ENCODE assay signal across 23 cellular contexts in the genomic region with DNA sequence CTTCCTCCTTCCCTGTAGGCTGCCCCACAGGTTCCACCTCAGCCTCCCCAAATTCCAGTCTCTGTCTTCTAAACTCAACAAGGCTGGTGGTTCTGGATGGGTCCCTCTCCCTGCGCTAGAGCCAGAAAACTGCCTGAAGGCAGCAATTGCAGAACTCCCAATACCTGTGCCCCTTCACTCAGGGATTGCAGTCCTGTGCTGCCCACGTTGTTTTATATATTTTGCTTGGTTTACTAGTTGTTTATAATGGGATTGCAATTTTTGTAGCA. TPM values are rescaled to one million over a fixed set of nuclear protein-coding genes. Genes with fewer than 3 reads are reported as not detected.
"Had no signal": no experiment of that assay in that cellular context is flagged by ENCODE, and none has a peak within 500 bp of the region (broad histone marks: within the 10 kb centered on the region; RNA-seq: fewer than 3 reads in every experiment).

No MANE protein-coding gene starts in this region.

- H3K27me3 ChIP-seq: cardiac muscle cell, right lobe of liver, testis, upper lobe of right lung had no signal

- H3K9me3 Mint-ChIP-seq: activated CD4-positive, alpha-beta memory T cell treated with anti-CD3 and anti-CD28 coated beads, Interleukin-2, amount 10 ng/mL, durations not matched to agents 7 days and 5 days; endodermal cell; natural killer cell treated with Interleukin-12 subunit alpha and Interleukin-12 subunit beta and Interleukin-15 and Interleukin-18, amount 100 ng/mL, for 72 hours had no signal

- H3K4me1 ChIP-seq: left ventricle myocardium inferior, right lobe of liver, testis, upper lobe of right lung had no signal

- H3K27ac Mint-ChIP-seq: activated CD4-positive, alpha-beta memory T cell treated with anti-CD3 and anti-CD28 coated beads, Interleukin-2, amount 10 ng/mL, durations not matched to agents 7 days and 5 days; activated CD4-positive, alpha-beta T cell treated with anti-CD3 and anti-CD28 coated beads, Interleukin-2, amount 10 ng/mL, durations not matched to agents 24 days and 14 days; activated CD8-positive, alpha-beta memory T cell treated with anti-CD3 and anti-CD28 coated beads, Interleukin-2, amount 10 ng/mL, durations not matched to agents 7 days and 5 days; activated naive CD8-positive, alpha-beta T cell treated with anti-CD3 and anti-CD28 coated beads, Interleukin-2, amount 50 U/mL, for 24 hours; endodermal cell; natural killer cell treated with Interleukin-12 subunit alpha and Interleukin-12 subunit beta and Interleukin-15 and Interleukin-18, amount 100 ng/mL, for 72 hours; stimulated activated memory B cell treated with anti-CD40 and anti-IgM and Interleukin-4, amounts not matched to agents 10 μg/mL and 1 μg/mL and 100 μg/mL, for 72 hours; T-helper 17 cell had no signal

- H3K36me3 Mint-ChIP-seq: activated CD8-positive, alpha-beta memory T cell treated with anti-CD3 and anti-CD28 coated beads, Interleukin-2, amount 10 ng/mL, durations not matched to agents 7 days and 5 days; natural killer cell treated with Interleukin-12 subunit alpha and Interleukin-12 subunit beta and Interleukin-15 and Interleukin-18, amount 100 ng/mL, for 72 hours; stimulated activated memory B cell treated with anti-CD40 and anti-IgM and Interleukin-4, amounts not matched to agents 10 μg/mL and 1 μg/mL and 100 μg/mL, for 72 hours had no signal

- H3K9me3 ChIP-seq: right lobe of liver, testis, upper lobe of right lung had no signal

- ATAC-seq: activated CD4-positive, CD25-positive, alpha-beta regulatory T cell treated with anti-CD3 and anti-CD28 coated beads, Interleukin-2, amount 50 U/mL, for 24 hours; activated CD8-positive, alpha-beta memory T cell treated with anti-CD3 and anti-CD28 coated beads, Interleukin-2, amount 10 ng/mL, durations not matched to agents 7 days and 5 days; activated naive CD8-positive, alpha-beta T cell treated with anti-CD3 and anti-CD28 coated beads, Interleukin-2, amount 50 U/mL, for 24 hours; natural killer cell treated with Interleukin-12 subunit alpha and Interleukin-12 subunit beta and Interleukin-15 and Interleukin-18, amount 100 ng/mL, for 72 hours; right lobe of liver; stimulated activated memory B cell treated with anti-CD40 and anti-IgM and Interleukin-4, amounts not matched to agents 10 μg/mL and 1 μg/mL and 100 μg/mL, for 72 hours; T-helper 17 cell; upper lobe of right lung had no signal

- H3K4me3 Mint-ChIP-seq: activated CD4-positive, alpha-beta memory T cell treated with anti-CD3 and anti-CD28 coated beads, Interleukin-2, amount 10 ng/mL, durations not matched to agents 7 days and 5 days; activated CD4-positive, alpha-beta T cell treated with anti-CD3 and anti-CD28 coated beads, Interleukin-2, amount 10 ng/mL, durations not matched to agents 24 days and 14 days; activated CD8-positive, alpha-beta memory T cell treated with anti-CD3 and anti-CD28 coated beads, Interleukin-2, amount 10 ng/mL, durations not matched to agents 7 days and 5 days; activated naive CD8-positive, alpha-beta T cell treated with anti-CD3 and anti-CD28 coated beads, Interleukin-2, amount 50 U/mL, for 24 hours; endodermal cell; natural killer cell treated with Interleukin-12 subunit alpha and Interleukin-12 subunit beta and Interleukin-15 and Interleukin-18, amount 100 ng/mL, for 72 hours; stimulated activated memory B cell treated with anti-CD40 and anti-IgM and Interleukin-4, amounts not matched to agents 10 μg/mL and 1 μg/mL and 100 μg/mL, for 72 hours; T-helper 17 cell had no signal

- H3K36me3 ChIP-seq: cardiac muscle cell, left ventricle myocardium inferior, right lobe of liver, upper lobe of right lung had no signal

- H3K27ac ChIP-seq: cardiac muscle cell, left ventricle myocardium inferior, right lobe of liver, testis, upper lobe of right lung had no signal

- DNase-seq: activated CD4-positive, alpha-beta memory T cell treated with anti-CD3 and anti-CD28 coated beads, Interleukin-2, amount 10 ng/mL, durations not matched to agents 7 days and 5 days; activated CD4-positive, alpha-beta T cell treated with anti-CD3 and anti-CD28 coated beads, Interleukin-2, amount 10 ng/mL, durations not matched to agents 24 days and 14 days; activated CD8-positive, alpha-beta memory T cell treated with anti-CD3 and anti-CD28 coated beads, Interleukin-2, amount 10 ng/mL, durations not matched to agents 7 days and 5 days; activated effector memory CD4-positive, alpha-beta T cell treated with anti-CD3 and anti-CD28 coated beads, Interleukin-2, amount 50 U/mL, for 16 hours; activated naive CD4-positive, alpha-beta T cell treated with anti-CD3 and anti-CD28 coated beads, Interleukin-2, amount 50 U/mL, for 16 hours; activated naive CD8-positive, alpha-beta T cell treated with anti-CD3 and anti-CD28 coated beads, Interleukin-2, amount 50 U/mL, for 24 hours; activated T-cell treated with anti-CD3 and anti-CD28 coated beads for 4 hours; cortex of kidney; endodermal cell; foreskin fibroblast; kidney glomerular epithelial cell; left ventricle myocardium inferior; right lobe of liver; small intestine; stimulated activated CD4-positive, alpha-beta T cell treated with anti-CD3 and anti-CD28 coated beads, Interleukin-2, amount 100 ng/mL, for 24 hours; SW 1271; T-helper 17 cell; testis; upper lobe of right lung had no signal

- H3K4me3 ChIP-seq: cardiac muscle cell, left ventricle myocardium inferior, right lobe of liver, testis, upper lobe of right lung had no signal

- H3K4me1 Mint-ChIP-seq: endodermal cell; stimulated activated memory B cell treated with anti-CD40 and anti-IgM and Interleukin-4, amounts not matched to agents 10 μg/mL and 1 μg/mL and 100 μg/mL, for 72 hours; T-helper 17 cell had no signal

- FAIRE-seq: small intestine had no signal

RNA-seq across cellular contexts. Expression of a gene that starts 36.2 kb away (rescaled TPM):
- total RNA-seq: T-helper 17 cell had no signal
